Comparison of ENCODE assay signal across 1 cellular context in genomic region chr3:14497321-14497720, GRCh38.
TF ChIP-seq lines count a peak whose summit lies in the region.

No MANE protein-coding gene starts in this region.

TF ChIP-seq in WTC11, 78 proteins besides CTCF, POLR2A, EP300 and RAD21 (continued from another document):
- TF ChIP-seq, protein P1, sequence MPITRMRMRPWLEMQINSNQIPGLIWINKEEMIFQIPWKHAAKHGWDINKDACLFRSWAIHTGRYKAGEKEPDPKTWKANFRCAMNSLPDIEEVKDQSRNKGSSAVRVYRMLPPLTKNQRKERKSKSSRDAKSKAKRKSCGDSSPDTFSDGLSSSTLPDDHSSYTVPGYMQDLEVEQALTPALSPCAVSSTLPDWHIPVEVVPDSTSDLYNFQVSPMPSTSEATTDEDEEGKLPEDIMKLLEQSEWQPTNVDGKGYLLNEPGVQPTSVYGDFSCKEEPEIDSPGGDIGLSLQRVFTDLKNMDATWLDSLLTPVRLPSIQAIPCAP (CRISPR knock-in tag; IDR thresholded peaks at IDR 0.05): no peak
- no peak for TF ChIP-seq ZNF425 (CRISPR knock-in tag; conservative IDR thresholded peaks at IDR 0.05)
- TF ChIP-seq FOXP1 (CRISPR knock-in tag; IDR thresholded peaks at IDR 0.05; ENCODE audit: borderline replicate concordance): no peak
- TF ChIP-seq ZNF423 (CRISPR knock-in tag; IDR thresholded peaks at IDR 0.05): no peak
- no peak for TF ChIP-seq ZNF219 (CRISPR knock-in tag; IDR thresholded peaks at IDR 0.05; ENCODE audit: borderline replicate concordance)
